In the genomic region with DNA sequence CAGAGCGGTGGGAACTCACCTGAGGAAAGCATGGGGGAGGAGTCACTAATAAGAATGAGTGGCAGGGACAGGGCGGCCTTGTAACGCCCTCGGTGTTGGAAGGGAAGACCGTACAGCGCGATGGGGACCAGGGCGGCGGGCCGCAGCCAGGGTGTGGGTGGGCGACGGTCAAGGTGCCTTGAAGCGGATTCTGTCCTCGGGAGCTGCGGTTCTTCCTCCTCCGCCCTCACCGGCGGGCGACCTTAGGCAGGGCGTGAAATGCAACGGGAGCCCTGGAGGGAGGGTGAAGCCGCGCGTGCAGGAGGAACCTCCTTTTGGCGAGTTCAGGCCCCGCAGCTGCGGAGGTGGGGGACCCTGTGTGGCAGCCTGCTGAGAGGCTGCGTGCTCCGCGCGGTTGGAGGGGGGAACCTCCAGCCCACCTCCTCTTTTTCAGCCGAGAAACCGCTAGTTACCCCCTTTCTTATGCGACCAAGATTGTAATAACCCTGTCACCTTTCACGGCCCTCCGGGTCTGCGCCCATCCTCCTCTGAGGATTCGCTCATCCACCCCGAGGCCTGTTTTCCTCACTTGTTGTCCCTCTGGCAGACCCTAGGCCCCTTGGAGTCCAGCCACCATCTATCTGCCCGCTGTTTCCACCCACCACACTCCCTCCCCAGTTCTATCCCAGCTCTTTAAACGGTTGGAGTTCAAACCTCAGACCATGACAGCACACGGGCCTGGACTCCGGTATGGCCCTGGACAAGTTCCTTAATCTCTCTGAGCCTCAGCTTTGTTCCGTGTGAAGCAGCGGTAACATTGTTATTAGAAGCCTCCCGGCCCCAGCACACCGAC, we compare ENCODE assay signal across 9 cellular contexts. TPM values are rescaled to one million over a fixed set of nuclear protein-coding genes. Genes with fewer than 3 reads are reported as not detected.
A peak's percentile ranks its signal among the peaks of the same experiment; 100 is the strongest.
DNase-seq lines count a peak whose midpoint lies in the region; ATAC-seq and TF ChIP-seq lines count a peak whose summit lies in the region.
"Had no signal": no experiment of that assay in that cellular context is flagged by ENCODE, and none has a peak within 500 bp of the region (broad histone marks: within the 10 kb centered on the region; RNA-seq: fewer than 3 reads in every experiment).

No MANE protein-coding gene starts in this region.

- peak; percentile 65 for ATAC-seq in GM18868 (IDR thresholded peaks at IDR 0.05; ENCODE audit: unreplicated experiment)
- ATAC-seq in HG03060 (IDR thresholded peaks at IDR 0.05; ENCODE audit: low read depth, unreplicated experiment), result peak; percentile 36
- peak; percentile 77 to 80 for ATAC-seq in left cardiac atrium

- DNase-seq in BE2C, result no peak
- DNase-seq in NCI-H2196 (lab: John Stamatoyannopoulos, UW; ENCODE audit: unreplicated experiment), result peak; percentile 46
- DNase-seq in activated T-helper 2 cell treated with anti-CD3 and anti-CD28 coated beads, Interferon-gamma antibody, Interleukin-2, Interleukin-4, amounts not matched to agents 10 μg/mL and 5 μg/mL and 100 μg/mL, durations not matched to agents 14 hours and 24 hours and 36 hours (ENCODE audit: low spot score), result no peak
- peak; percentile 38 for DNase-seq in left cardiac atrium
- DNase-seq in renal cortical epithelial cell (ENCODE audit: low read depth), result peak; percentile 43
- no peak for DNase-seq in NCI-H1694 treated with DMSO at 0.1 percent for 48 hours (lab: John Stamatoyannopoulos, UW)

- peaks cover 14% of the 10 kb centered on the region for H3K4me1 Mint-ChIP-seq in activated T-helper 2 cell treated with anti-CD3 and anti-CD28 coated beads, Interferon-gamma antibody, Interleukin-2, Interleukin-4, amounts not matched to agents 10 μg/mL and 5 μg/mL and 100 μg/mL, durations not matched to agents 14 hours and 24 hours and 36 hours (ENCODE audit: low read depth)

- no peaks in the 10 kb centered on the region for H3K36me3 ChIP-seq in BE2C

- peaks cover 5% of the 10 kb centered on the region for H3K9me3 Mint-ChIP-seq in activated T-helper 2 cell treated with anti-CD3 and anti-CD28 coated beads, Interferon-gamma antibody, Interleukin-2, Interleukin-4, amounts not matched to agents 10 μg/mL and 5 μg/mL and 100 μg/mL, durations not matched to agents 14 hours and 24 hours and 36 hours

- H3K27me3 ChIP-seq in BE2C, result no peaks in the 10 kb centered on the region

- no peaks in the 10 kb centered on the region for H3K9me3 ChIP-seq in BE2C

- peak overlapping the region; percentile 98 for H3K27ac Mint-ChIP-seq in activated T-helper 2 cell treated with anti-CD3 and anti-CD28 coated beads, Interferon-gamma antibody, Interleukin-2, Interleukin-4, amounts not matched to agents 10 μg/mL and 5 μg/mL and 100 μg/mL, durations not matched to agents 14 hours and 24 hours and 36 hours

- peak overlapping the region; percentile 94 for H3K4me3 Mint-ChIP-seq in activated T-helper 2 cell treated with anti-CD3 and anti-CD28 coated beads, Interferon-gamma antibody, Interleukin-2, Interleukin-4, amounts not matched to agents 10 μg/mL and 5 μg/mL and 100 μg/mL, durations not matched to agents 14 hours and 24 hours and 36 hours (ENCODE audit: low read depth)

- no peaks in the 10 kb centered on the region for H3K27me3 Mint-ChIP-seq in activated T-helper 2 cell treated with anti-CD3 and anti-CD28 coated beads, Interferon-gamma antibody, Interleukin-2, Interleukin-4, amounts not matched to agents 10 μg/mL and 5 μg/mL and 100 μg/mL, durations not matched to agents 14 hours and 24 hours and 36 hours (ENCODE audit: low read depth)

- intact Hi-C loops in activated T-helper 2 cell treated with anti-CD3 and anti-CD28 coated beads, Interferon-gamma antibody, Interleukin-2, Interleukin-4, amounts not matched to agents 10 μg/mL and 5 μg/mL and 100 μg/mL, durations not matched to agents 14 hours and 24 hours and 36 hours (cut with micrococcal nuclease), result loop anchor here (1.0 kb wide), 2 partner anchors 20 to 38 kb away; partner anchors contain the start of gene KRCC1
- intact Hi-C loops in left cardiac atrium (cut with DNase I), result no loop called here

- no peaks in the 10 kb centered on the region for H3K36me3 Mint-ChIP-seq in activated T-helper 2 cell treated with anti-CD3 and anti-CD28 coated beads, Interferon-gamma antibody, Interleukin-2, Interleukin-4, amounts not matched to agents 10 μg/mL and 5 μg/mL and 100 μg/mL, durations not matched to agents 14 hours and 24 hours and 36 hours (ENCODE audit: low read depth)

- TF ChIP-seq CTCF in BE2C (IDR thresholded peaks at IDR 0.05; ENCODE audit: low read depth, low read length), result no peak

- peak overlapping the region; percentile 76 for H3K4me3 ChIP-seq in BE2C (ENCODE audit: low read depth, low read length)

- H3K4me1 ChIP-seq in BE2C, result no peaks in the 10 kb centered on the region

RNA-seq across cellular contexts. Expression of gene RNU2-63P, which starts 0.8 kb away (rescaled TPM):
- not detected for polyA plus RNA-seq in BE2C (2012; ENCODE audit: insufficient read depth, insufficient read length, low read depth)
- total RNA-seq in activated T-helper 2 cell treated with anti-CD3 and anti-CD28 coated beads, Interferon-gamma antibody, Interleukin-2, Interleukin-4, amounts not matched to agents 10 μg/mL and 5 μg/mL and 100 μg/mL, durations not matched to agents 14 hours and 24 hours and 36 hours, result 19.7 and 21.6 TPM in 2 replicates
- total RNA-seq in left cardiac atrium, result 1 to 10 TPM in 1 of 2 donors, not detected in 1; 2.4 TPM
- not detected in 2 replicates for total RNA-seq in renal cortical epithelial cell
- total RNA-seq: LHCN-M2 had no signal

RNA-seq across cellular contexts. Expression of gene KRCC1, which starts 38.4 kb away (rescaled TPM):
- polyA plus RNA-seq in BE2C (2012; ENCODE audit: insufficient read depth, insufficient read length, low read depth), result 8.5 TPM
- total RNA-seq in activated T-helper 2 cell treated with anti-CD3 and anti-CD28 coated beads, Interferon-gamma antibody, Interleukin-2, Interleukin-4, amounts not matched to agents 10 μg/mL and 5 μg/mL and 100 μg/mL, durations not matched to agents 14 hours and 24 hours and 36 hours, result 17.5 and 18.7 TPM in 2 replicates
- total RNA-seq in left cardiac atrium, result 10 to 100 TPM; 20.5 to 21.5 TPM
- total RNA-seq in renal cortical epithelial cell, result 30.7 and 31.6 TPM in 2 replicates

RNA-seq across cellular contexts. Expression of gene SMYD1, which starts 50.5 kb away (rescaled TPM):
- not detected for polyA plus RNA-seq in BE2C (2012; ENCODE audit: insufficient read depth, insufficient read length, low read depth)
- total RNA-seq in activated T-helper 2 cell treated with anti-CD3 and anti-CD28 coated beads, Interferon-gamma antibody, Interleukin-2, Interleukin-4, amounts not matched to agents 10 μg/mL and 5 μg/mL and 100 μg/mL, durations not matched to agents 14 hours and 24 hours and 36 hours, result not detected in 2 replicates
- total RNA-seq in left cardiac atrium (100 to 1,000 TPM; 116 to 138 TPM), renal cortical epithelial cell (not detected in 2 replicates)

Comparison
In these comparisons a context has a peak if more than half of its experiments do, and no peak if none do; other contexts are left out.
1. DNase-seq: peak in NCI-H2196 (single experiment), left cardiac atrium (single experiment) and renal cortical epithelial cell (single experiment); none in BE2C (single experiment), activated T-helper 2 cell treated with anti-CD3 and anti-CD28 coated beads, Interferon-gamma antibody, Interleukin-2, Interleukin-4, amounts not matched to agents 10 μg/mL and 5 μg/mL and 100 μg/mL, durations not matched to agents 14 hours and 24 hours and 36 hours (single experiment) and NCI-H1694 treated with DMSO at 0.1 percent for 48 hours (single experiment).
2. RNA of gene SMYD1, which starts 50.5 kb away (total RNA-seq): 116 to 138 TPM in left cardiac atrium; not detected in activated T-helper 2 cell treated with anti-CD3 and anti-CD28 coated beads, Interferon-gamma antibody, Interleukin-2, Interleukin-4, amounts not matched to agents 10 μg/mL and 5 μg/mL and 100 μg/mL, durations not matched to agents 14 hours and 24 hours and 36 hours and not detected in renal cortical epithelial cell; every median in the first group is over 100 times any median in the second.
3. Peak in every context shown above with its lines, with median percentiles within 50 percentile points of each other: ATAC-seq.